Comparison of ENCODE assay signal across 24 cellular contexts in genomic region chr6:163996491-163996890, GRCh38.
"Had no signal": no experiment of that assay in that cellular context is flagged by ENCODE, and none has a peak within 500 bp of the region (broad histone marks: within the 10 kb centered on the region; RNA-seq: fewer than 3 reads in every experiment).

No MANE protein-coding gene starts in this region.

- ATAC-seq: effector memory CD8-positive, alpha-beta T cell; esophagus mucosa; foreskin keratinocyte; gastrocnemius medialis; gastroesophageal sphincter; heart right ventricle had no signal

- H3K4me3 ChIP-seq: colonic mucosa, coronary artery, dorsolateral prefrontal cortex, esophagus squamous epithelium, gastrocnemius medialis, gastroesophageal sphincter, heart left ventricle, heart right ventricle had no signal

- DNase-seq: colonic mucosa; cortex of kidney; dermis blood vessel endothelial cell; dorsolateral prefrontal cortex; effector CD4-positive, alpha-beta T cell; effector CD8-positive, alpha-beta T cell; effector memory CD4-positive, alpha-beta T cell; effector memory CD8-positive, alpha-beta T cell; endodermal cell; erythroblast; esophagus squamous epithelium; foreskin fibroblast; foreskin keratinocyte; foreskin melanocyte; gastrocnemius medialis; glutamatergic neuron; head of caudate nucleus; heart left ventricle; heart right ventricle had no signal

- H3K4me1 Mint-ChIP-seq: endodermal cell had no signal

- H3K4me1 ChIP-seq: colonic mucosa, esophagus squamous epithelium, foreskin keratinocyte, gastrocnemius medialis, gastroesophageal sphincter had no signal

- H3K4me3 Mint-ChIP-seq: dendritic cell treated with granulocyte-macrophage colony-stimulating factor and Interleukin-4, amounts not matched to agents 40 ng/mL and 50 ng/mL, for 4 days; effector memory CD8-positive, alpha-beta T cell; endodermal cell had no signal

- H3K27me3 ChIP-seq: colonic mucosa, dorsolateral prefrontal cortex, esophagus squamous epithelium, foreskin keratinocyte, gastrocnemius medialis, gastroesophageal sphincter, heart left ventricle, heart right ventricle had no signal

- H3K9me3 ChIP-seq: colonic mucosa, esophagus squamous epithelium, gastrocnemius medialis, gastroesophageal sphincter, heart left ventricle, heart right ventricle had no signal

- H3K27ac Mint-ChIP-seq: dendritic cell treated with granulocyte-macrophage colony-stimulating factor and Interleukin-4, amounts not matched to agents 40 ng/mL and 50 ng/mL, for 4 days; effector memory CD8-positive, alpha-beta T cell; endodermal cell had no signal

- H3K27ac ChIP-seq: colonic mucosa, coronary artery, dorsolateral prefrontal cortex, epithelial cell of prostate, esophagus squamous epithelium, foreskin keratinocyte, gastrocnemius medialis, gastroesophageal sphincter, heart left ventricle, heart right ventricle had no signal

- H3K9me3 Mint-ChIP-seq: dendritic cell treated with granulocyte-macrophage colony-stimulating factor and Interleukin-4, amounts not matched to agents 40 ng/mL and 50 ng/mL, for 4 days; effector memory CD8-positive, alpha-beta T cell; endodermal cell had no signal

- H3K36me3 ChIP-seq: colonic mucosa, esophagus squamous epithelium, gastrocnemius medialis, gastroesophageal sphincter, heart left ventricle, heart right ventricle had no signal
